ENCODE assay signal across 8 cellular contexts in the genomic region with DNA sequence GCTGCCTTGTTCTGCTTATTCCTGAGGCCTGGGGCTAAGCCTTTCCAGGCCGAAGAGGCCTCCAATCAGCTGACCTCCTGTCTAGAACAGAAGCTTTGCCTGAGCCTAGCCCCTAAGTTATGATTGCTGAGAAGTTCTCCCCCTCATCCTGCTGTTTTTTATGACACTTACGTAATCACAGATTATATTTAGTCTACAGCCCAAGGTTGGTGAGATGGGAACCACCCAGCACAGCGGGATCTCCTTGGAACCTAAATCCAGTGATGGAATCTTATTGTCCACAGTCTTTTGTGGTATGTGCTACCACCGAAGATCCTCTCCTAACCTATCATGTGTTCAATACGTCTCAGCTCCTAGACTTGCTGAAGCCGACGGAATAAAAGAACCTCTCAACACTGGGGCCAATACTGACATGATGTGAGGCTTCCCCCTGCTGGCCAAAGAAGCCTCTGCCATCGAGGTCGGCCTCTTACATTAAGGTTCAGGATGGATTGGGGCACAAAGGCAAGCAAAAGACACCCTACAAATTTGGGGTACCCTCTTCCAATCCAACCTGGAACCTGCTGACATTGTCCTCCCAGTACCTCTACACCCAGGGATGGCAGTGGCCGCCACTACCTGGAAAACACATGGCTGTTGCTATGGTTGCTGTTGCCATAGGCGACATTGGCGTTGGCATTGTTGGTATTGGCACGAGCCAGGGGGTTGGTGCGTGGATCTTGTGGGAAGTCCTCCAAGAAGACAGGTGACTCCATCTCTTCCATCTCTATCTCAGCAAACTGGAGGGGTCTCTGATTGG.
A peak's percentile ranks its signal among the peaks of the same experiment; 100 is the strongest.
DNase-seq lines count a peak whose midpoint lies in the region; ATAC-seq lines count a peak whose summit lies in the region.

No MANE protein-coding gene starts in this region.

- DNase-seq in GM04503 (ENCODE audit: low read depth) (peak; percentile 18), NCI-H2171 treated with DMSO at 0.1 percent for 48 hours (lab: John Stamatoyannopoulos, UW) (peak; percentile 58), left kidney (ENCODE audit: low read depth, low spot score) (peak; percentile 85)
- peak; percentile 51 for DNase-seq in activated CD4-positive, CD25-positive, alpha-beta regulatory T cell treated with anti-CD3 and anti-CD28 coated beads, Interleukin-2, amount 50 U/mL, for 16 hours (ENCODE audit: low read depth, low spot score)
- peak; percentile 67 for DNase-seq in central memory CD4-positive, alpha-beta T cell
- peak; percentile 68 for DNase-seq in stimulated activated CD4-positive, alpha-beta T cell treated with anti-CD3 and anti-CD28 coated beads, Interleukin-4, amount 100 ng/mL, for 1 hour

- ATAC-seq in HG02884 (IDR thresholded peaks at IDR 0.05; ENCODE audit: unreplicated experiment), result peak; percentile 72
- ATAC-seq in HG03139 (IDR thresholded peaks at IDR 0.05; ENCODE audit: unreplicated experiment), result no peak

Comparison
In these comparisons a context has a peak if more than half of its experiments do, and no peak if none do; other contexts are left out.
1. DNase-seq: peak in every context shown above with its lines; median percentile 85 in left kidney; 68 in stimulated activated CD4-positive, alpha-beta T cell treated with anti-CD3 and anti-CD28 coated beads, Interleukin-4, amount 100 ng/mL, for 1 hour; 67 in central memory CD4-positive, alpha-beta T cell; 58 in NCI-H2171 treated with DMSO at 0.1 percent for 48 hours; 51 in activated CD4-positive, CD25-positive, alpha-beta regulatory T cell treated with anti-CD3 and anti-CD28 coated beads, Interleukin-2, amount 50 U/mL, for 16 hours; 18 in GM04503.